In the genomic region with DNA sequence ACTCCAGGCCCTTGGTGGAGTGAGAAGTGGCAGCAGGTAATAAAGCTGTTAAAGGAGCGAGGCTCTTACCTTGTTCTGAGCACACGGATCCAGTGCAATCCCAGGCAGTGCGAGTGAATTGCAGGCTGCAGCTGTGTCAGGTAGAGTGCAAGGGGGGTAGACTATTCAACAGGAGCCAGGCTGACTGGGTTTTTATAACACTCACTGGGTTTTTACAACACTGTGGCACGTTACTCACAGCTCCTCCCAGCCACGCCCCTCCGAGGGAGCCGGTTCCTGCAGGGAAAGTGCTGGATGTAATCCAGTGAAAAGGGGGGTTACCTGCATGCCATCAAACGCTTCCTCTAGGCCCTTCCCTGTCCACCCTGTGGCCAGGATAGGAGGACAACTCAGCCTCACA, we compare ENCODE assay signal across 1 cellular context.
TF ChIP-seq lines count a peak whose summit lies in the region.

No MANE protein-coding gene starts in this region.

TF ChIP-seq in WTC11, 78 proteins besides CTCF, POLR2A, EP300 and RAD21 (continued from another document):
- TF ChIP-seq, protein P1, sequence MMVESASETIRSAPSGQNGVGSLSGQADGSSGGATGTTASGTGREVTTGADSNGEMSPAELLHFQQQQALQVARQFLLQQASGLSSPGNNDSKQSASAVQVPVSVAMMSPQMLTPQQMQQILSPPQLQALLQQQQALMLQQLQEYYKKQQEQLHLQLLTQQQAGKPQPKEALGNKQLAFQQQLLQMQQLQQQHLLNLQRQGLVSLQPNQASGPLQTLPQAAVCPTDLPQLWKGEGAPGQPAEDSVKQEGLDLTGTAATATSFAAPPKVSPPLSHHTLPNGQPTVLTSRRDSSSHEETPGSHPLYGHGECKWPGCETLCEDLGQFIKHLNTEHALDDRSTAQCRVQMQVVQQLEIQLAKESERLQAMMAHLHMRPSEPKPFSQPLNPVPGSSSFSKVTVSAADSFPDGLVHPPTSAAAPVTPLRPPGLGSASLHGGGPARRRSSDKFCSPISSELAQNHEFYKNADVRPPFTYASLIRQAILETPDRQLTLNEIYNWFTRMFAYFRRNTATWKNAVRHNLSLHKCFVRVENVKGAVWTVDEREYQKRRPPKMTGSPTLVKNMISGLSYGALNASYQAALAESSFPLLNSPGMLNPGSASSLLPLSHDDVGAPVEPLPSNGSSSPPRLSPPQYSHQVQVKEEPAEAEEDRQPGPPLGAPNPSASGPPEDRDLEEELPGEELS (CRISPR knock-in tag; IDR thresholded peaks at IDR 0.05), result no peak
- TF ChIP-seq OVOL2 (CRISPR knock-in tag; IDR thresholded peaks at IDR 0.05; ENCODE audit: borderline replicate concordance), result no peak
- TF ChIP-seq NR1H2 (CRISPR knock-in tag; IDR thresholded peaks at IDR 0.05), result no peak
- no peak for TF ChIP-seq ZNF138 (CRISPR knock-in tag; conservative IDR thresholded peaks at IDR 0.05)
- TF ChIP-seq, protein P2, sequence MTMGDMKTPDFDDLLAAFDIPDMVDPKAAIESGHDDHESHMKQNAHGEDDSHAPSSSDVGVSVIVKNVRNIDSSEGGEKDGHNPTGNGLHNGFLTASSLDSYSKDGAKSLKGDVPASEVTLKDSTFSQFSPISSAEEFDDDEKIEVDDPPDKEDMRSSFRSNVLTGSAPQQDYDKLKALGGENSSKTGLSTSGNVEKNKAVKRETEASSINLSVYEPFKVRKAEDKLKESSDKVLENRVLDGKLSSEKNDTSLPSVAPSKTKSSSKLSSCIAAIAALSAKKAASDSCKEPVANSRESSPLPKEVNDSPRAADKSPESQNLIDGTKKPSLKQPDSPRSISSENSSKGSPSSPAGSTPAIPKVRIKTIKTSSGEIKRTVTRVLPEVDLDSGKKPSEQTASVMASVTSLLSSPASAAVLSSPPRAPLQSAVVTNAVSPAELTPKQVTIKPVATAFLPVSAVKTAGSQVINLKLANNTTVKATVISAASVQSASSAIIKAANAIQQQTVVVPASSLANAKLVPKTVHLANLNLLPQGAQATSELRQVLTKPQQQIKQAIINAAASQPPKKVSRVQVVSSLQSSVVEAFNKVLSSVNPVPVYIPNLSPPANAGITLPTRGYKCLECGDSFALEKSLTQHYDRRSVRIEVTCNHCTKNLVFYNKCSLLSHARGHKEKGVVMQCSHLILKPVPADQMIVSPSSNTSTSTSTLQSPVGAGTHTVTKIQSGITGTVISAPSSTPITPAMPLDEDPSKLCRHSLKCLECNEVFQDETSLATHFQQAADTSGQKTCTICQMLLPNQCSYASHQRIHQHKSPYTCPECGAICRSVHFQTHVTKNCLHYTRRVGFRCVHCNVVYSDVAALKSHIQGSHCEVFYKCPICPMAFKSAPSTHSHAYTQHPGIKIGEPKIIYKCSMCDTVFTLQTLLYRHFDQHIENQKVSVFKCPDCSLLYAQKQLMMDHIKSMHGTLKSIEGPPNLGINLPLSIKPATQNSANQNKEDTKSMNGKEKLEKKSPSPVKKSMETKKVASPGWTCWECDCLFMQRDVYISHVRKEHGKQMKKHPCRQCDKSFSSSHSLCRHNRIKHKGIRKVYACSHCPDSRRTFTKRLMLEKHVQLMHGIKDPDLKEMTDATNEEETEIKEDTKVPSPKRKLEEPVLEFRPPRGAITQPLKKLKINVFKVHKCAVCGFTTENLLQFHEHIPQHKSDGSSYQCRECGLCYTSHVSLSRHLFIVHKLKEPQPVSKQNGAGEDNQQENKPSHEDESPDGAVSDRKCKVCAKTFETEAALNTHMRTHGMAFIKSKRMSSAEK (CRISPR knock-in tag; IDR thresholded peaks at IDR 0.05; ENCODE audit: borderline replicate concordance), result no peak
